8 cellular contexts compared by ENCODE assay signal in genomic region chr15:67098768-67099282, GRCh38. TPM values are rescaled to one million over a fixed set of nuclear protein-coding genes. Genes with fewer than 3 reads are reported as not detected.
DNase-seq lines count a peak whose midpoint lies in the region; ATAC-seq and TF ChIP-seq lines count a peak whose summit lies in the region.

No MANE protein-coding gene starts in this region.

- DNase-seq in HFF-Myc (ENCODE audit: extremely low read depth, low read depth) (no peak), left ventricle myocardium superior (no peak), smooth muscle cell (lab: John Stamatoyannopoulos, UW; ENCODE audit: unreplicated experiment) (no peak), ecto neural progenitor cell (ENCODE audit: low spot score) (no peak), DMS79 treated with DMSO at 0.1 percent for 48 hours (lab: John Stamatoyannopoulos, UW) (no peak), hypothalamus (lab: John Stamatoyannopoulos, UW) (no peak)
- no peak for DNase-seq in activated CD4-positive, alpha-beta memory T cell treated with anti-CD3 and anti-CD28 coated beads for 36 hours

- POLR2A ChIA-PET in activated CD4-positive, alpha-beta memory T cell treated with anti-CD3 and anti-CD28 coated beads for 36 hours (lab: Charles Lee), result interaction anchor here (0.8 to 3.2 kb wide), 8 partner anchors 12 to 155 kb away, joined by 3 to 15 read pairs (median 4); no protein-coding TSS in a partner anchor

- CTCF ChIA-PET in activated CD4-positive, alpha-beta memory T cell treated with anti-CD3 and anti-CD28 coated beads for 36 hours (lab: Charles Lee), result interaction anchor here (0.7 to 0.9 kb wide), 3 partner anchors 13 to 18 kb away, joined by 3 to 4 read pairs (median 3); no protein-coding TSS in a partner anchor

- H3K9me3 ChIP-seq in smooth muscle cell (replicated peaks; ENCODE audit: low read depth), result no peaks in the 10 kb centered on the region

- peak; percentile 12 for ATAC-seq in left ventricle myocardium superior
- ATAC-seq in GM19397 (IDR thresholded peaks at IDR 0.05; ENCODE audit: unreplicated experiment), result no peak

- H2AFZ ChIP-seq in smooth muscle cell (ENCODE audit: low read depth), result no peak overlapping the region

- no peaks in the 10 kb centered on the region for H3K36me3 ChIP-seq in smooth muscle cell (ENCODE audit: low read depth)

- TF ChIP-seq CTCF in HFF-Myc (IDR thresholded peaks at IDR 0.05; ENCODE audit: low read depth, low read length, missing control alignments), result no peak
- TF ChIP-seq CTCF in smooth muscle cell (IDR thresholded peaks at IDR 0.05; ENCODE audit: borderline replicate concordance, insufficient read depth, poor library complexity, severe bottlenecking), result no peak

- H3K27me3 Mint-ChIP-seq in activated CD4-positive, alpha-beta memory T cell treated with anti-CD3 and anti-CD28 coated beads for 36 hours, result no peaks in the 10 kb centered on the region

- intact Hi-C loops in activated CD4-positive, alpha-beta memory T cell treated with anti-CD3 and anti-CD28 coated beads for 36 hours (cut with micrococcal nuclease), result no loop called here
- intact Hi-C loops in left ventricle myocardium superior (cut with micrococcal nuclease), result no loop called here

- H3K4me3 ChIP-seq in HFF-Myc (replicated peaks; ENCODE audit: low read depth, low read length), result peak overlapping the region; percentile 19
- no peak overlapping the region for H3K4me3 ChIP-seq in smooth muscle cell

- H3K4me2 ChIP-seq in smooth muscle cell, result peak overlapping the region; percentile 38

- 59% methylated on average over 8 of the region's 8 CpGs for WGBS in smooth muscle cell (ENCODE audit: low lambda C conversion rate)

- H4K20me1 ChIP-seq in smooth muscle cell (ENCODE audit: low read depth), result peaks cover 83% of the 10 kb centered on the region

- no peaks in the 10 kb centered on the region for H3K9me3 Mint-ChIP-seq in activated CD4-positive, alpha-beta memory T cell treated with anti-CD3 and anti-CD28 coated beads for 36 hours

- H3K27me3 ChIP-seq in smooth muscle cell (ENCODE audit: low read depth), result no peaks in the 10 kb centered on the region

- H3K9ac ChIP-seq in smooth muscle cell (ENCODE audit: low read depth), result peak overlapping the region; percentile 29

- H3F3A ChIP-seq in smooth muscle cell (ENCODE audit: low read depth), result peaks cover 23% of the 10 kb centered on the region

- H3K36me3 Mint-ChIP-seq in activated CD4-positive, alpha-beta memory T cell treated with anti-CD3 and anti-CD28 coated beads for 36 hours, result peaks cover 26% of the 10 kb centered on the region

- peak overlapping the region; percentile 74 for H3K4me3 Mint-ChIP-seq in activated CD4-positive, alpha-beta memory T cell treated with anti-CD3 and anti-CD28 coated beads for 36 hours

- peaks cover 89% of the 10 kb centered on the region for H3K79me2 ChIP-seq in smooth muscle cell (ENCODE audit: low read depth)

- peaks cover 17% of the 10 kb centered on the region for H3K4me1 ChIP-seq in smooth muscle cell (ENCODE audit: low read depth)

- peaks cover 53% of the 10 kb centered on the region for H3K4me1 Mint-ChIP-seq in activated CD4-positive, alpha-beta memory T cell treated with anti-CD3 and anti-CD28 coated beads for 36 hours (ENCODE audit: low read depth)

- peak overlapping the region; percentile 90 for H3K27ac Mint-ChIP-seq in activated CD4-positive, alpha-beta memory T cell treated with anti-CD3 and anti-CD28 coated beads for 36 hours

- peak overlapping the region; percentile 76 for H3K27ac ChIP-seq in smooth muscle cell (ENCODE audit: low read depth)

RNA-seq across cellular contexts. Expression of gene SMAD3, which starts 33.4 kb away (rescaled TPM):
- 10 to 100 TPM; 50.2 to 50.5 TPM for total RNA-seq in activated CD4-positive, alpha-beta memory T cell treated with anti-CD3 and anti-CD28 coated beads for 36 hours
- total RNA-seq in left ventricle myocardium superior (16.7 TPM), smooth muscle cell (21.9 and 25.9 TPM in 2 replicates)
- polyA plus RNA-seq in smooth muscle cell, result 20.2 and 27.7 TPM in 2 replicates
